33 cellular contexts compared by ENCODE assay signal in the genomic region with DNA sequence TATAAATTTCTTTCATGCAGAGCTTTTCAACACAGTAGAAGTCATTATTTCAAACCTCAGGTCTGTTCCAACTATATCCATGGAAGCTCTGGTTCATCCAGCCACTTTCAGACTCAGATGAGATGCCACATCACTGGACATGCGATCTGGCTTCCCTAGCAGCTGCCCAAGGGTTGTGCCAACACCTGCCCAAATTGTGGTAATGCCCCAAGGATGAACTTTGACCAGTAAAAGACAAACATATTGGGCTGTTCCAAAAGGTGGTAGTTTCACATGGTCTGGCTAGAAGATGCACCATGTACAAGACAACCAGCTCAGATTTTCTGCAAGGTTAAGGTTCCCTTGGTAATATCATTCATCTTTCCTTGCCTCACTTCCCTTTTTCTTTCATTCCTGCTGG.
"Had no signal": no experiment of that assay in that cellular context is flagged by ENCODE, and none has a peak within 500 bp of the region (broad histone marks: within the 10 kb centered on the region; RNA-seq: fewer than 3 reads in every experiment).

No MANE protein-coding gene starts in this region.

- H3K27me3 ChIP-seq: brain microvascular endothelial cell, Peyer's patch had no signal

- H3K4me3 ChIP-seq: Peyer's patch had no signal

- H3K27me3 Mint-ChIP-seq: activated B cell treated with CpG ODN at 0.5 μM for 24 hours; activated CD4-positive, alpha-beta memory T cell treated with anti-CD3 and anti-CD28 coated beads for 36 hours; activated naive CD8-positive, alpha-beta T cell treated with anti-CD3 and anti-CD28 coated beads for 36 hours; activated T-helper 17 cell treated with anti-CD3 and anti-CD28 coated beads, Interleukin-2, amount 50 U/mL, for 72 hours; T-cell; T-helper 17 cell had no signal

- H3K27ac Mint-ChIP-seq: activated B cell treated with CpG ODN at 0.5 μM for 24 hours; activated CD4-positive, alpha-beta memory T cell treated with anti-CD3 and anti-CD28 coated beads for 36 hours; activated naive CD8-positive, alpha-beta T cell treated with anti-CD3 and anti-CD28 coated beads for 36 hours; activated T-helper 17 cell treated with anti-CD3 and anti-CD28 coated beads, Interleukin-2, amount 50 U/mL, for 72 hours; T-cell; T-helper 17 cell had no signal

- H3K27ac ChIP-seq: brain microvascular endothelial cell, Peyer's patch, VCaP had no signal

- H3K4me1 ChIP-seq: Peyer's patch had no signal

- H3K9me3 ChIP-seq: Peyer's patch had no signal

- ATAC-seq: activated T-cell treated with anti-CD3 and anti-CD28 coated beads, Interleukin-2, amount 50 U/mL, for 4 hours; activated T-helper 17 cell treated with anti-CD3 and anti-CD28 coated beads, Interleukin-2, amount 50 U/mL, for 72 hours; PC-3; SK-N-SH treated with all-trans-retinoic acid at 6 μM for 48 hours; T-cell; T-helper 17 cell had no signal

- DNase-seq: activated B cell treated with CpG ODN at 0.5 μM for 24 hours; activated CD4-positive, alpha-beta memory T cell treated with anti-CD3 and anti-CD28 coated beads for 36 hours; activated CD4-positive, alpha-beta T cell treated with anti-CD3 and anti-CD28 coated beads for 4 hours; activated CD4-positive, alpha-beta T cell treated with anti-CD3 and anti-CD28 coated beads, Interleukin-2, amount 50 U/mL, for 1 hour; activated CD4-positive, CD25-positive, alpha-beta regulatory T cell treated with anti-CD3 and anti-CD28 coated beads, Interleukin-2, amount 50 U/mL, for 72 hours; activated CD8-positive, alpha-beta memory T cell treated with anti-CD3 and anti-CD28 coated beads, Interleukin-2, amount 50 U/mL, for 4 hours; activated effector memory CD4-positive, alpha-beta T cell treated with anti-CD3 and anti-CD28 coated beads, Interleukin-2, amount 50 U/mL, for 16 hours; activated naive CD4-positive, alpha-beta T cell; activated naive CD4-positive, alpha-beta T cell treated with anti-CD3 and anti-CD28 coated beads, Interleukin-2, amount 50 U/mL, for 16 hours; activated naive CD8-positive, alpha-beta T cell treated with anti-CD3 and anti-CD28 coated beads for 36 hours; activated T-cell treated with anti-CD3 and anti-CD28 coated beads for 4 hours; activated T-cell treated with anti-CD3 and anti-CD28 coated beads, Interleukin-2, amount 50 U/mL, for 4 hours; amniotic stem cell; aorta; brain microvascular endothelial cell; MM.1S; MV-4-11; NCI-H1092; NCI-H1436 treated with DMSO at 0.1 percent for 48 hours; NCI-H1694 treated with DMSO at 0.1 percent for 48 hours; NCI-H2029; NCI-H345; NCI-H524 treated with DMSO at 0.1 percent for 48 hours; PC-3; Peyer's patch; RPMI8226; SHP77 treated with DMSO at 0.1 percent for 48 hours; T-cell; T-helper 17 cell; T-helper 9 cell had no signal

- H3K9me3 Mint-ChIP-seq: activated B cell treated with CpG ODN at 0.5 μM for 24 hours; activated CD4-positive, alpha-beta memory T cell treated with anti-CD3 and anti-CD28 coated beads for 36 hours; activated naive CD8-positive, alpha-beta T cell treated with anti-CD3 and anti-CD28 coated beads for 36 hours; activated T-cell treated with anti-CD3 and anti-CD28 coated beads, Interleukin-2, amount 50 U/mL, for 4 hours; activated T-helper 17 cell treated with anti-CD3 and anti-CD28 coated beads, Interleukin-2, amount 50 U/mL, for 72 hours; T-cell had no signal

- H3K4me3 Mint-ChIP-seq: activated B cell treated with CpG ODN at 0.5 μM for 24 hours; activated CD4-positive, alpha-beta memory T cell treated with anti-CD3 and anti-CD28 coated beads for 36 hours; activated naive CD8-positive, alpha-beta T cell treated with anti-CD3 and anti-CD28 coated beads for 36 hours; activated T-cell treated with anti-CD3 and anti-CD28 coated beads, Interleukin-2, amount 50 U/mL, for 4 hours; activated T-helper 17 cell treated with anti-CD3 and anti-CD28 coated beads, Interleukin-2, amount 50 U/mL, for 72 hours; T-cell; T-helper 17 cell had no signal

- H3K4me1 Mint-ChIP-seq: activated B cell treated with CpG ODN at 0.5 μM for 24 hours, T-cell had no signal
